ENCODE assay signal across 2 cellular contexts in genomic region chr3:185084883-185085282, GRCh38.
TF ChIP-seq lines count a peak whose summit lies in the region.

No MANE protein-coding gene starts in this region.

TF ChIP-seq in HEK293, 187 proteins besides CTCF, POLR2A, EP300 and RAD21 (continued from another document):
- no peak for TF ChIP-seq ZNF645 (tag by site-specific recombination; IDR thresholded peaks at IDR 0.05)
- no peak for TF ChIP-seq ZNF18 (tag by site-specific recombination; IDR thresholded peaks at IDR 0.05)

TF ChIP-seq in GM12878, 131 proteins besides CTCF, POLR2A, EP300 and RAD21 (continued from another document):
- TF ChIP-seq, protein P1, sequence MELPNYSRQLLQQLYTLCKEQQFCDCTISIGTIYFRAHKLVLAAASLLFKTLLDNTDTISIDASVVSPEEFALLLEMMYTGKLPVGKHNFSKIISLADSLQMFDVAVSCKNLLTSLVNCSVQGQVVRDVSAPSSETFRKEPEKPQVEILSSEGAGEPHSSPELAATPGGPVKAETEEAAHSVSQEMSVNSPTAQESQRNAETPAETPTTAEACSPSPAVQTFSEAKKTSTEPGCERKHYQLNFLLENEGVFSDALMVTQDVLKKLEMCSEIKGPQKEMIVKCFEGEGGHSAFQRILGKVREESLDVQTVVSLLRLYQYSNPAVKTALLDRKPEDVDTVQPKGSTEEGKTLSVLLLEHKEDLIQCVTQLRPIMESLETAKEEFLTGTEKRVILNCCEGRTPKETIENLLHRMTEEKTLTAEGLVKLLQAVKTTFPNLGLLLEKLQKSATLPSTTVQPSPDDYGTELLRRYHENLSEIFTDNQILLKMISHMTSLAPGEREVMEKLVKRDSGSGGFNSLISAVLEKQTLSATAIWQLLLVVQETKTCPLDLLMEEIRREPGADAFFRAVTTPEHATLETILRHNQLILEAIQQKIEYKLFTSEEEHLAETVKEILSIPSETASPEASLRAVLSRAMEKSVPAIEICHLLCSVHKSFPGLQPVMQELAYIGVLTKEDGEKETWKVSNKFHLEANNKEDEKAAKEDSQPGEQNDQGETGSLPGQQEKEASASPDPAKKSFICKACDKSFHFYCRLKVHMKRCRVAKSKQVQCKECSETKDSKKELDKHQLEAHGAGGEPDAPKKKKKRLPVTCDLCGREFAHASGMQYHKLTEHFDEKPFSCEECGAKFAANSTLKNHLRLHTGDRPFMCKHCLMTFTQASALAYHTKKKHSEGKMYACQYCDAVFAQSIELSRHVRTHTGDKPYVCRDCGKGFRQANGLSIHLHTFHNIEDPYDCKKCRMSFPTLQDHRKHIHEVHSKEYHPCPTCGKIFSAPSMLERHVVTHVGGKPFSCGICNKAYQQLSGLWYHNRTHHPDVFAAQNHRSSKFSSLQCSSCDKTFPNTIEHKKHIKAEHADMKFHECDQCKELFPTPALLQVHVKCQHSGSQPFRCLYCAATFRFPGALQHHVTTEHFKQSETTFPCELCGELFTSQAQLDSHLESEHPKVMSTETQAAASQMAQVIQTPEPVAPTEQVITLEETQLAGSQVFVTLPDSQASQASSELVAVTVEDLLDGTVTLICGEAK (IDR thresholded peaks at IDR 0.05; ENCODE audit: borderline replicate concordance) = no peak
- no peak for TF ChIP-seq NFYA (IDR thresholded peaks at IDR 0.05; ENCODE audit: borderline replicate concordance, low read depth, low read length)
- no peak for TF ChIP-seq SREBF1 (IDR thresholded peaks at IDR 0.05; ENCODE audit: low read length)
- TF ChIP-seq NBN (IDR thresholded peaks at IDR 0.05) = no peak
- TF ChIP-seq, protein P2, sequence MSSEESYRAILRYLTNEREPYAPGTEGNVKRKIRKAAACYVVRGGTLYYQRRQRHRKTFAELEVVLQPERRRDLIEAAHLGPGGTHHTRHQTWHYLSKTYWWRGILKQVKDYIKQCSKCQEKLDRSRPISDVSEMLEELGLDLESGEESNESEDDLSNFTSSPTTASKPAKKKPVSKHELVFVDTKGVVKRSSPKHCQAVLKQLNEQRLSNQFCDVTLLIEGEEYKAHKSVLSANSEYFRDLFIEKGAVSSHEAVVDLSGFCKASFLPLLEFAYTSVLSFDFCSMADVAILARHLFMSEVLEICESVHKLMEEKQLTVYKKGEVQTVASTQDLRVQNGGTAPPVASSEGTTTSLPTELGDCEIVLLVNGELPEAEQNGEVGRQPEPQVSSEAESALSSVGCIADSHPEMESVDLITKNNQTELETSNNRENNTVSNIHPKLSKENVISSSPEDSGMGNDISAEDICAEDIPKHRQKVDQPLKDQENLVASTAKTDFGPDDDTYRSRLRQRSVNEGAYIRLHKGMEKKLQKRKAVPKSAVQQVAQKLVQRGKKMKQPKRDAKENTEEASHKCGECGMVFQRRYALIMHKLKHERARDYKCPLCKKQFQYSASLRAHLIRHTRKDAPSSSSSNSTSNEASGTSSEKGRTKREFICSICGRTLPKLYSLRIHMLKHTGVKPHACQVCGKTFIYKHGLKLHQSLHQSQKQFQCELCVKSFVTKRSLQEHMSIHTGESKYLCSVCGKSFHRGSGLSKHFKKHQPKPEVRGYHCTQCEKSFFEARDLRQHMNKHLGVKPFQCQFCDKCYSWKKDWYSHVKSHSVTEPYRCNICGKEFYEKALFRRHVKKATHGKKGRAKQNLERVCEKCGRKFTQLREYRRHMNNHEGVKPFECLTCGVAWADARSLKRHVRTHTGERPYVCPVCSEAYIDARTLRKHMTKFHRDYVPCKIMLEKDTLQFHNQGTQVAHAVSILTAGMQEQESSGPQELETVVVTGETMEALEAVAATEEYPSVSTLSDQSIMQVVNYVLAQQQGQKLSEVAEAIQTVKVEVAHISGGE (CRISPR knock-in tag; IDR thresholded peaks at IDR 0.05) = no peak
- TF ChIP-seq RCOR1 (conservative IDR thresholded peaks at IDR 0.05; ENCODE audit: low read depth, low read length) = no peak
- no peak for TF ChIP-seq DPF2 (IDR thresholded peaks at IDR 0.05)
- no peak for TF ChIP-seq IKZF1 (conservative IDR thresholded peaks at IDR 0.05)
- no peak for TF ChIP-seq BHLHE40 (IDR thresholded peaks at IDR 0.05; ENCODE audit: borderline replicate concordance in 1 of 2, low read depth in 2 of 2, low read length in 1 of 2)
- TF ChIP-seq SMAD5 (IDR thresholded peaks at IDR 0.05; ENCODE audit: low read depth) = no peak
TF ChIP-seq in GM12878: peak in this region for 0.
